ENCODE assay signal across 25 cellular contexts in genomic region chr4:182111586-182111985, GRCh38.
DNase-seq lines count a peak whose midpoint lies in the region; ATAC-seq and TF ChIP-seq lines count a peak whose summit lies in the region.
"Had no signal": no experiment of that assay in that cellular context is flagged by ENCODE, and none has a peak within 500 bp of the region (broad histone marks: within the 10 kb centered on the region; RNA-seq: fewer than 3 reads in every experiment).

No MANE protein-coding gene starts in this region.

- peaks cover 1% of the 10 kb centered on the region for H3K27me3 Mint-ChIP-seq in GM23338 (ENCODE audit: insufficient read depth, low read depth, poor library complexity)
- no peaks in the 10 kb centered on the region for H3K27me3 Mint-ChIP-seq in nephron (ENCODE audit: low read depth)
- peaks cover 2% of the 10 kb centered on the region for H3K27me3 Mint-ChIP-seq in activated naive CD4-positive, alpha-beta T cell treated with anti-CD3 and anti-CD28 coated beads for 36 hours (ENCODE audit: low read depth)
- H3K27me3 Mint-ChIP-seq: CD4-positive, CD25-positive, alpha-beta regulatory T cell had no signal

- H3K4me3 ChIP-seq in GM23338 = no peak overlapping the region
- H3K4me3 ChIP-seq: HAP-1, MG63 had no signal

- no peaks in the 10 kb centered on the region for H3K36me3 ChIP-seq in GM23338 (ENCODE audit: insufficient read depth)
- H3K36me3 ChIP-seq: HAP-1, MG63 had no signal

- H3K36me3 Mint-ChIP-seq in GM23338 (ENCODE audit: low read depth) (no peaks in the 10 kb centered on the region), nephron (ENCODE audit: low read depth) (no peaks in the 10 kb centered on the region)
- no peaks in the 10 kb centered on the region for H3K36me3 Mint-ChIP-seq in activated naive CD4-positive, alpha-beta T cell treated with anti-CD3 and anti-CD28 coated beads for 36 hours (ENCODE audit: low read depth)
- H3K36me3 Mint-ChIP-seq: CD4-positive, CD25-positive, alpha-beta regulatory T cell had no signal

- H3K27ac ChIP-seq in GM23338 (ENCODE audit: low read depth) (no peak overlapping the region), foreskin keratinocyte (no peak overlapping the region)

- no peak overlapping the region for H3K27ac Mint-ChIP-seq in GM23338
- peak overlapping the region in 2 of 3 experiments; percentile 59 to 80 for H3K27ac Mint-ChIP-seq in nephron
- no peak overlapping the region for H3K27ac Mint-ChIP-seq in activated naive CD4-positive, alpha-beta T cell treated with anti-CD3 and anti-CD28 coated beads for 36 hours
- H3K27ac Mint-ChIP-seq: CD4-positive, CD25-positive, alpha-beta regulatory T cell; HFFc6 had no signal

- ATAC-seq in GM23338 (peak; percentile 58; the same call in 2 of the 3 replicates), foreskin keratinocyte (no peak), HG02852 (IDR thresholded peaks at IDR 0.05; ENCODE audit: unreplicated experiment) (no peak)
- ATAC-seq: PC-3 had no signal

- peak; percentile 58 for DNase-seq in GM23338 (ENCODE audit: low spot score)
- DNase-seq in amniotic epithelial cell (ENCODE audit: low read depth) = peak; percentile 14
- DNase-seq in foreskin keratinocyte = no peak
- DNase-seq in activated naive CD4-positive, alpha-beta T cell treated with anti-CD3 and anti-CD28 coated beads for 36 hours = no peak
- DNase-seq in NCI-H345 treated with DMSO at 0.1 percent for 48 hours (lab: John Stamatoyannopoulos, UW; ENCODE audit: unreplicated experiment) = no peak
- no peak for DNase-seq in activated CD4-positive, CD25-positive, alpha-beta regulatory T cell (lab: John Stamatoyannopoulos, UW)
- DNase-seq: 8988T; CD4-positive, CD25-positive, alpha-beta regulatory T cell; DND-41; HFFc6; IMR-90; KG1; MG63; NCI-H1694; NCI-H2029 treated with DMSO at 0.1 percent for 48 hours; NCI-H2171; NCI-H446; NCI-H526; NCI-H82; NK-92 treated with Interleukin-12 subunit alpha and Interleukin-12 subunit beta, amount 100 ng/mL, for 24 hours; PC-3; SK-N-SH had no signal

- intact Hi-C loops in activated naive CD4-positive, alpha-beta T cell treated with anti-CD3 and anti-CD28 coated beads for 36 hours (cut with micrococcal nuclease) = no loop called here

- H4K20me1 ChIP-seq in GM23338 (replicated peaks; ENCODE audit: insufficient read depth) = no peaks in the 10 kb centered on the region

- H3F3A ChIP-seq in GM23338 (replicated peaks; ENCODE audit: low read depth) = no peaks in the 10 kb centered on the region

- H3K4me1 Mint-ChIP-seq in GM23338 (peaks cover 12% of the 10 kb centered on the region; the same call in 2 of the 3 replicates), nephron (peaks cover 3% of the 10 kb centered on the region)
- no peaks in the 10 kb centered on the region for H3K4me1 Mint-ChIP-seq in activated naive CD4-positive, alpha-beta T cell treated with anti-CD3 and anti-CD28 coated beads for 36 hours (ENCODE audit: low read depth)
- H3K4me1 Mint-ChIP-seq: CD4-positive, CD25-positive, alpha-beta regulatory T cell had no signal

- no peak overlapping the region for H2AFZ ChIP-seq in GM23338

- TF ChIP-seq CTCF in GM23338 (conservative IDR thresholded peaks at IDR 0.05; ENCODE audit: low read depth in 2 of 2) = peak in 1 of 2 experiments; percentile 33; a peak in 2 of 4 replicates
- peak; percentile 12 for TF ChIP-seq CTCF in foreskin keratinocyte (conservative IDR thresholded peaks at IDR 0.05)
- TF ChIP-seq CTCF in nephron (IDR thresholded peaks at IDR 0.05; ENCODE audit: unreplicated experiment in 3 of 3) = no peak

- H3K4me2 ChIP-seq in GM23338 = no peak overlapping the region
- H3K4me2 ChIP-seq: SK-N-SH had no signal

- H3K4me1 ChIP-seq in GM23338 (ENCODE audit: insufficient read depth) = peaks cover 10% of the 10 kb centered on the region; the same call in 1 of the 2 replicates
- no peaks in the 10 kb centered on the region for H3K4me1 ChIP-seq in foreskin keratinocyte

- no peak overlapping the region for H3K4me3 Mint-ChIP-seq in GM23338
- H3K4me3 Mint-ChIP-seq in nephron = no peak overlapping the region
- H3K4me3 Mint-ChIP-seq in activated naive CD4-positive, alpha-beta T cell treated with anti-CD3 and anti-CD28 coated beads for 36 hours = no peak overlapping the region
- H3K4me3 Mint-ChIP-seq: CD4-positive, CD25-positive, alpha-beta regulatory T cell; HFFc6 had no signal

- CTCF ChIA-PET in activated naive CD4-positive, alpha-beta T cell treated with anti-CD3 and anti-CD28 coated beads for 36 hours (lab: Charles Lee) = no interaction called here

- H3K27me3 ChIP-seq in GM23338 (ENCODE audit: insufficient read depth) (no peaks in the 10 kb centered on the region), foreskin keratinocyte (no peaks in the 10 kb centered on the region)
- H3K27me3 ChIP-seq: MG63 had no signal

- no peaks in the 10 kb centered on the region for H3K79me2 ChIP-seq in GM23338 (replicated peaks; ENCODE audit: insufficient read depth)

- H3K9me3 Mint-ChIP-seq in GM23338 = no peaks in the 10 kb centered on the region
- H3K9me3 Mint-ChIP-seq in nephron = peaks cover 7% of the 10 kb centered on the region
- H3K9me3 Mint-ChIP-seq in activated naive CD4-positive, alpha-beta T cell treated with anti-CD3 and anti-CD28 coated beads for 36 hours = no peaks in the 10 kb centered on the region
- H3K9me3 Mint-ChIP-seq: HFFc6 had no signal

- H3K9me2 ChIP-seq in GM23338 (ENCODE audit: insufficient read depth) = no peaks in the 10 kb centered on the region
- H3K9me2 ChIP-seq: SK-N-SH had no signal

TF ChIP-seq in GM23338, 12 proteins besides CTCF, POLR2A, EP300 and RAD21 (continues in another document):
- TF ChIP-seq NANOG (IDR thresholded peaks at IDR 0.05; ENCODE audit: borderline replicate concordance) (no peak), ZNF114 (CRISPR knock-in tag; IDR thresholded peaks at IDR 0.05) (no peak), POLR2AphosphoS5 (IDR thresholded peaks at IDR 0.05; ENCODE audit: low read depth) (no peak), STAT1 (IDR thresholded peaks at IDR 0.05; ENCODE audit: unreplicated experiment) (no peak), EZH2 (IDR thresholded peaks at IDR 0.05; ENCODE audit: low read depth, unreplicated experiment) (no peak), JUNB (IDR thresholded peaks at IDR 0.05; ENCODE audit: unreplicated experiment) (no peak), REST (IDR thresholded peaks at IDR 0.05; ENCODE audit: unreplicated experiment) (no peak), CREB1 (CRISPR knock-in tag; IDR thresholded peaks at IDR 0.05; ENCODE audit: low read depth) (no peak)
- TF ChIP-seq, protein P1, sequence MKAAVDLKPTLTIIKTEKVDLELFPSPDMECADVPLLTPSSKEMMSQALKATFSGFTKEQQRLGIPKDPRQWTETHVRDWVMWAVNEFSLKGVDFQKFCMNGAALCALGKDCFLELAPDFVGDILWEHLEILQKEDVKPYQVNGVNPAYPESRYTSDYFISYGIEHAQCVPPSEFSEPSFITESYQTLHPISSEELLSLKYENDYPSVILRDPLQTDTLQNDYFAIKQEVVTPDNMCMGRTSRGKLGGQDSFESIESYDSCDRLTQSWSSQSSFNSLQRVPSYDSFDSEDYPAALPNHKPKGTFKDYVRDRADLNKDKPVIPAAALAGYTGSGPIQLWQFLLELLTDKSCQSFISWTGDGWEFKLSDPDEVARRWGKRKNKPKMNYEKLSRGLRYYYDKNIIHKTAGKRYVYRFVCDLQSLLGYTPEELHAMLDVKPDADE (IDR thresholded peaks at IDR 0.05) = no peak

Comparison
In these comparisons a context has a peak if more than half of its experiments do, and no peak if none do; other contexts are left out.
1. DNase-seq: peak in GM23338 (single experiment) and amniotic epithelial cell (single experiment); none in foreskin keratinocyte (0 of 2), activated naive CD4-positive, alpha-beta T cell treated with anti-CD3 and anti-CD28 coated beads for 36 hours (single experiment), NCI-H345 treated with DMSO at 0.1 percent for 48 hours (single experiment) and activated CD4-positive, CD25-positive, alpha-beta regulatory T cell (0 of 4).
2. H3K27ac Mint-ChIP-seq: peak in nephron (2 of 3); none in GM23338 (single experiment) and activated naive CD4-positive, alpha-beta T cell treated with anti-CD3 and anti-CD28 coated beads for 36 hours (single experiment).